Comparison of ENCODE assay signal across 1 cellular context in genomic region chr22:22926359-22927195, GRCh38.
TF ChIP-seq lines count a peak whose summit lies in the region.

No MANE protein-coding gene starts in this region.

TF ChIP-seq in GM23338, 12 proteins besides CTCF, POLR2A, EP300 and RAD21 (continued from another document):
- TF ChIP-seq ZNF462 (CRISPR knock-in tag; IDR thresholded peaks at IDR 0.05) (no peak), CREB1 (CRISPR knock-in tag; IDR thresholded peaks at IDR 0.05; ENCODE audit: low read depth) (no peak), ZNF331 (CRISPR knock-in tag; IDR thresholded peaks at IDR 0.05; ENCODE audit: low read depth) (no peak), JUNB (IDR thresholded peaks at IDR 0.05; ENCODE audit: unreplicated experiment) (no peak), REST (IDR thresholded peaks at IDR 0.05; ENCODE audit: unreplicated experiment) (no peak), NANOG (IDR thresholded peaks at IDR 0.05; ENCODE audit: borderline replicate concordance) (no peak), POLR2AphosphoS5 (IDR thresholded peaks at IDR 0.05; ENCODE audit: low read depth) (no peak), ETS1 (IDR thresholded peaks at IDR 0.05) (no peak), EZH2phosphoT487 (IDR thresholded peaks at IDR 0.05; ENCODE audit: unreplicated experiment) (no peak), ZNF114 (CRISPR knock-in tag; IDR thresholded peaks at IDR 0.05) (no peak)
